Comparison of ENCODE assay signal across 1 cellular context in genomic region chr2:197869501-197870111, GRCh38.
TF ChIP-seq lines count a peak whose summit lies in the region.

No MANE protein-coding gene starts in this region.

TF ChIP-seq in SK-N-SH treated with all-trans-retinoic acid at 6 μM for 48 hours, 23 proteins besides CTCF, POLR2A, EP300 and RAD21 (continued from another document):
- TF ChIP-seq, protein P1, sequence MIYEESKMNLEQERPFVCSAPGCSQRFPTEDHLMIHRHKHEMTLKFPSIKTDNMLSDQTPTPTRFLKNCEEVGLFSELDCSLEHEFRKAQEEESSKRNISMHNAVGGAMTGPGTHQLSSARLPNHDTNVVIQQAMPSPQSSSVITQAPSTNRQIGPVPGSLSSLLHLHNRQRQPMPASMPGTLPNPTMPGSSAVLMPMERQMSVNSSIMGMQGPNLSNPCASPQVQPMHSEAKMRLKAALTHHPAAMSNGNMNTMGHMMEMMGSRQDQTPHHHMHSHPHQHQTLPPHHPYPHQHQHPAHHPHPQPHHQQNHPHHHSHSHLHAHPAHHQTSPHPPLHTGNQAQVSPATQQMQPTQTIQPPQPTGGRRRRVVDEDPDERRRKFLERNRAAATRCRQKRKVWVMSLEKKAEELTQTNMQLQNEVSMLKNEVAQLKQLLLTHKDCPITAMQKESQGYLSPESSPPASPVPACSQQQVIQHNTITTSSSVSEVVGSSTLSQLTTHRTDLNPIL (CRISPR knock-in tag; IDR thresholded peaks at IDR 0.05; ENCODE audit: low read depth) = no peak
- TF ChIP-seq RARB (CRISPR knock-in tag; IDR thresholded peaks at IDR 0.05) (no peak), TCF4 (CRISPR knock-in tag; IDR thresholded peaks at IDR 0.05; ENCODE audit: borderline replicate concordance) (no peak), ARNTL (CRISPR knock-in tag; IDR thresholded peaks at IDR 0.05; ENCODE audit: borderline replicate concordance, low read depth) (no peak), OSR1 (CRISPR knock-in tag; IDR thresholded peaks at IDR 0.05) (no peak)
